Comparison of ENCODE assay signal across 15 cellular contexts in genomic region chr22:32621656-32622003, GRCh38.
DNase-seq lines count a peak whose midpoint lies in the region; ATAC-seq and TF ChIP-seq lines count a peak whose summit lies in the region.
"Had no signal": no experiment of that assay in that cellular context is flagged by ENCODE, and none has a peak within 500 bp of the region (broad histone marks: within the 10 kb centered on the region; RNA-seq: fewer than 3 reads in every experiment).

No MANE protein-coding gene starts in this region.

- H2AFZ ChIP-seq in trophoblast cell (ENCODE audit: insufficient read depth, low read length, poor library complexity) = peak overlapping the region; percentile 42
- H2AFZ ChIP-seq: PC-9 had no signal

- DNase-seq in cardiac muscle cell (ENCODE audit: low read depth in 1 of 2, low spot score in 1 of 2) (no peak), Right ventricle myocardium inferior (ENCODE audit: missing footprints) (no peak), trophoblast cell (peak in 1 of 2 donors; percentile 23), upper lobe of right lung (no peak), DMS53 treated with DMSO at 0.1 percent for 48 hours (lab: John Stamatoyannopoulos, UW; ENCODE audit: unreplicated experiment) (no peak), amniotic stem cell (lab: John Stamatoyannopoulos, UW) (no peak)
- DNase-seq in activated CD4-positive, alpha-beta T cell treated with anti-CD3 and anti-CD28 coated beads, Interleukin-2, amount 50 U/mL, for 4 hours = no peak
- DNase-seq: 8988T; activated CD4-positive, alpha-beta T cell treated with anti-CD3 and anti-CD28 coated beads, Interleukin-2, amount 50 U/mL, for 48 hours; NCI-H1105 treated with DMSO at 0.1 percent for 48 hours; NCI-H446; stimulated activated naive CD8-positive, alpha-beta T cell treated with anti-CD3 and anti-CD28 coated beads, Interleukin-15, amount 100 ng/mL, for 72 hours; T-helper 2 cell had no signal

- peak overlapping the region; percentile 80 for H4K91ac ChIP-seq in trophoblast cell (ENCODE audit: low read depth, low read length)

- no peaks in the 10 kb centered on the region for H3K9me3 ChIP-seq in cardiac muscle cell (ENCODE audit: low read depth)
- peaks cover 3% of the 10 kb centered on the region; the same call in 1 of the 2 replicates for H3K9me3 ChIP-seq in iPS-20b (ENCODE audit: insufficient read depth, low read depth, low read length)
- peaks cover 3% of the 10 kb centered on the region for H3K9me3 ChIP-seq in trophoblast cell (ENCODE audit: insufficient read depth, low read depth, low read length)
- H3K9me3 ChIP-seq in upper lobe of right lung = no peaks in the 10 kb centered on the region

- no CpG with 5 or more reads among the region's 3 CpGs for WGBS in trophoblast cell (ENCODE audit: extremely low coverage, insufficient coverage, insufficient read length)

- peaks cover 17% of the 10 kb centered on the region for H3K4me1 ChIP-seq in cardiac muscle cell (ENCODE audit: low read depth)
- H3K4me1 ChIP-seq in iPS-20b (ENCODE audit: insufficient read depth, low read length) = peaks cover 11% of the 10 kb centered on the region; the same call in 1 of the 2 replicates
- peaks cover 16 to 18% of the 10 kb centered on the region in 2 experiments for H3K4me1 ChIP-seq in trophoblast cell (ENCODE audit: control insufficient read depth in 1 of 2, insufficient read depth in 2 of 2, low read length in 2 of 2)
- peaks cover 69% of the 10 kb centered on the region for H3K4me1 ChIP-seq in upper lobe of right lung

- H3K14ac ChIP-seq in trophoblast cell (ENCODE audit: low read length) = peak overlapping the region; percentile 65

- H3K23ac ChIP-seq in trophoblast cell (ENCODE audit: low read length) = no peak overlapping the region

- H3K36me3 ChIP-seq in cardiac muscle cell = no peaks in the 10 kb centered on the region
- no peaks in the 10 kb centered on the region for H3K36me3 ChIP-seq in iPS-20b (ENCODE audit: insufficient read depth, low read depth, low read length)
- no peaks in the 10 kb centered on the region for H3K36me3 ChIP-seq in trophoblast cell (ENCODE audit: control insufficient read depth in 1 of 2, insufficient read depth in 2 of 2, low read length in 2 of 2)
- no peaks in the 10 kb centered on the region for H3K36me3 ChIP-seq in upper lobe of right lung

- H3K27me3 ChIP-seq in cardiac muscle cell = no peaks in the 10 kb centered on the region
- H3K27me3 ChIP-seq in iPS-20b (ENCODE audit: insufficient read depth, low read length) = 0 out of 2 replicates have a peak, but pooled peaks cover 6% of the 10 kb centered on the region
- no peaks in the 10 kb centered on the region for H3K27me3 ChIP-seq in trophoblast cell (ENCODE audit: insufficient read depth, low read length)
- no peaks in the 10 kb centered on the region for H3K27me3 ChIP-seq in upper lobe of right lung

- H3K4me3 ChIP-seq in cardiac muscle cell = no peak overlapping the region
- no peak overlapping the region for H3K4me3 ChIP-seq in iPS-20b (ENCODE audit: low read length)
- H3K4me3 ChIP-seq in trophoblast cell (ENCODE audit: low read depth, low read length) = no peak overlapping the region
- no peak overlapping the region for H3K4me3 ChIP-seq in upper lobe of right lung
- H3K4me3 ChIP-seq: PC-9 had no signal

- no peak for TF ChIP-seq CTCF in cardiac muscle cell (IDR thresholded peaks at IDR 0.05; ENCODE audit: low read depth, low read length)
- no peak for TF ChIP-seq CTCF in upper lobe of right lung (IDR thresholded peaks at IDR 0.05)

- H3K27ac ChIP-seq in cardiac muscle cell (peak overlapping the region; percentile 100), iPS-20b (ENCODE audit: low read length) (no peak overlapping the region), trophoblast cell (ENCODE audit: low read depth, low read length) (peak overlapping the region; percentile 81), upper lobe of right lung (peak overlapping the region; percentile 91)
- H3K27ac ChIP-seq: PC-9 had no signal

- peaks cover 2% of the 10 kb centered on the region for H3K79me2 ChIP-seq in trophoblast cell (ENCODE audit: control insufficient read depth, insufficient read depth, low read length, poor library complexity)

- H2AK5ac ChIP-seq in trophoblast cell (ENCODE audit: low read length) = peak overlapping the region; percentile 27

- H4K12ac ChIP-seq in trophoblast cell (ENCODE audit: low read depth, low read length) = no peak overlapping the region

- 0 out of 2 replicates have a peak overlapping the region, but pooled peaks have one; percentile 43 for H3K9ac ChIP-seq in iPS-20b (ENCODE audit: low read depth, low read length)
- peak overlapping the region; percentile 55 for H3K9ac ChIP-seq in trophoblast cell (ENCODE audit: low read length)

- H2BK12ac ChIP-seq in trophoblast cell (ENCODE audit: low read length) = peak overlapping the region; percentile 47

- H3K79me1 ChIP-seq in trophoblast cell (ENCODE audit: low read length) = peaks cover 24% of the 10 kb centered on the region

- no peak for ATAC-seq in Right ventricle myocardium inferior
- no peak for ATAC-seq in upper lobe of right lung
- ATAC-seq: stimulated activated naive CD8-positive, alpha-beta T cell treated with anti-CD3 and anti-CD28 coated beads, Interleukin-15, amount 100 ng/mL, for 72 hours had no signal

- peak overlapping the region; percentile 59 for H3K4me2 ChIP-seq in trophoblast cell (ENCODE audit: low read length)
- H3K4me2 ChIP-seq: PC-9 had no signal

- peak overlapping the region; percentile 76 for H2BK120ac ChIP-seq in trophoblast cell (ENCODE audit: insufficient read depth, low read length, poor library complexity)

- H4K8ac ChIP-seq in trophoblast cell (ENCODE audit: low read depth, low read length) = peak overlapping the region; percentile 51

- intact Hi-C loops in Right ventricle myocardium inferior (cut with DNase I) (no loop called here), upper lobe of right lung (cut with DNase I) (no loop called here)

- H3K18ac ChIP-seq in trophoblast cell (ENCODE audit: low read length) = peak overlapping the region; percentile 37

- peak overlapping the region; percentile 22 for H3K4ac ChIP-seq in trophoblast cell (ENCODE audit: low read depth, low read length)

- H2BK5ac ChIP-seq in trophoblast cell (ENCODE audit: low read depth, low read length, poor library complexity) = peak overlapping the region; percentile 68
